ENCODE assay signal across 34 cellular contexts in the genomic region with DNA sequence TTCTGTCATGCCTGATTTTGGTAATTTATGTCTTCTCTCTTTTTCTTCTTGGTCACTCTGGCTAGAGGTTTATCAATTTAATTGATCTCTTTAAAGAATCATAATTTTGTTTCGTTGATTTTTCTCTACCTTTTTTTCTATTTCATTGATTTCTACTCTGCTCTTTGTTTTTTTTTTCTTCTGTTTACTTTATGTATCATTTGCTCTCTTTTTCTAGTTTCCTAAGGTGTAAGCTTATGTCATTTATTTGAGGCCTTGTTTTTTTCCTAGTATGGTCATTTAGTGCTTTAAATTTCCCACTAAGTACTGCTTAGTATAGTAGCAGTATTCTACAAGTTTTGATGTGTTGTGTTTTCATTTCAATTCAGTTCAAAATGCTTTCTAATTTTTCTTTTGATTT.
"Had no signal": no experiment of that assay in that cellular context is flagged by ENCODE, and none has a peak within 500 bp of the region (broad histone marks: within the 10 kb centered on the region; RNA-seq: fewer than 3 reads in every experiment).

No MANE protein-coding gene starts in this region.

- FAIRE-seq: RCC 7860 had no signal

- H3K4me3 ChIP-seq: PC-9, SJCRH30 had no signal

- H3K36me3 ChIP-seq: SJCRH30 had no signal

- H3K4me2 ChIP-seq: KMS-11, PC-9, SK-N-SH had no signal

- H3K9me3 ChIP-seq: SJCRH30, SK-N-SH had no signal

- H3K9ac ChIP-seq: KMS-11, SK-N-SH had no signal

- H3K27ac ChIP-seq: KMS-11, PC-9, RWPE1, SJCRH30 had no signal

- H3K4me1 ChIP-seq: SJCRH30 had no signal

- H3K27me3 ChIP-seq: SJCRH30 had no signal

- H2AFZ ChIP-seq: PC-9 had no signal

- DNase-seq: Karpas-422, MM.1S, MV-4-11, NCI-H1092 treated with DMSO at 0.1 percent for 48 hours, NCI-H1105 treated with DMSO at 0.1 percent for 48 hours, NCI-H1417, NCI-H1436, NCI-H146, NCI-H1694, NCI-H187, NCI-H1930, NCI-H2029 treated with DMSO at 0.1 percent for 48 hours, NCI-H2081 treated with DMSO at 0.1 percent for 48 hours, NCI-H2107, NCI-H2171, NCI-H226, NCI-H446 treated with DMSO at 0.1 percent for 48 hours, NCI-H510A, NCI-H524, NCI-H526, NCI-H69, NCI-H748 treated with DMSO at 0.1 percent for 48 hours, NCI-H82, PC-9, SHP77, SIG-M5, SJCRH30, SK-N-SH, SW 1271 had no signal

- ATAC-seq: Panc1, Right ventricle myocardium inferior had no signal
